Comparison of ENCODE assay signal across 1 cellular context in the genomic region with DNA sequence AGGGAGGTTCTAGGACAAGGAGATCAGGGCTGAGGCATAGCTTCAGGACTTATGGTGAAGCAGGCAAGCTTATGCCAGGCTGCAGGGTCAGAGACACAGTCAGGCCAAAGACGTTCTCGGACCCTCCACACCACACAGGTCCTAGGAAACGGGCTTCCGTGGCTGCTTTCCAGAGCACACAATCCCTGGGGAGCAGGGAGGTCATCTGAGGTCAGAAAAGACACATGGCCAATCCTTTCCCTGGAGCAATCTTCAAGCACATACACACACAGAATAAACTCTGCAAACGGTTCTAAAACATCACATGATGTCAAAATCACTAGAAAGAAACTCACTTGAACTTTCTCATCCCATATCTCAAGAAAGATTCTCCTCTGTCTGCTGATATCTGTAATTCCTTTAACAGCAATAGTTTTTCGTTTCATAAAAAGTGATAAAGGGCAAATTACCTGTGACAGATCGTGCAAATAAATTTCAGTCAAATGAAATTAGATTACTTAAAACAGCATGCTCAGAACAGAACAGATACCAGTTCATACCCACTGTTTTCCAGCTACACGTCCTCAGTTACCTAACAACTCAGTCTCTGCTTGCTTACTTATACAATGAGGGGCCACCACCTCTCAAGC.
TF ChIP-seq lines count a peak whose summit lies in the region.

No MANE protein-coding gene starts in this region.

TF ChIP-seq in GM23338, 12 proteins besides CTCF, POLR2A, EP300 and RAD21 (continued from another document):
- TF ChIP-seq, protein P1, sequence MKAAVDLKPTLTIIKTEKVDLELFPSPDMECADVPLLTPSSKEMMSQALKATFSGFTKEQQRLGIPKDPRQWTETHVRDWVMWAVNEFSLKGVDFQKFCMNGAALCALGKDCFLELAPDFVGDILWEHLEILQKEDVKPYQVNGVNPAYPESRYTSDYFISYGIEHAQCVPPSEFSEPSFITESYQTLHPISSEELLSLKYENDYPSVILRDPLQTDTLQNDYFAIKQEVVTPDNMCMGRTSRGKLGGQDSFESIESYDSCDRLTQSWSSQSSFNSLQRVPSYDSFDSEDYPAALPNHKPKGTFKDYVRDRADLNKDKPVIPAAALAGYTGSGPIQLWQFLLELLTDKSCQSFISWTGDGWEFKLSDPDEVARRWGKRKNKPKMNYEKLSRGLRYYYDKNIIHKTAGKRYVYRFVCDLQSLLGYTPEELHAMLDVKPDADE (IDR thresholded peaks at IDR 0.05): no peak
- no peak for TF ChIP-seq JUNB (IDR thresholded peaks at IDR 0.05; ENCODE audit: unreplicated experiment)
- TF ChIP-seq, protein P2, sequence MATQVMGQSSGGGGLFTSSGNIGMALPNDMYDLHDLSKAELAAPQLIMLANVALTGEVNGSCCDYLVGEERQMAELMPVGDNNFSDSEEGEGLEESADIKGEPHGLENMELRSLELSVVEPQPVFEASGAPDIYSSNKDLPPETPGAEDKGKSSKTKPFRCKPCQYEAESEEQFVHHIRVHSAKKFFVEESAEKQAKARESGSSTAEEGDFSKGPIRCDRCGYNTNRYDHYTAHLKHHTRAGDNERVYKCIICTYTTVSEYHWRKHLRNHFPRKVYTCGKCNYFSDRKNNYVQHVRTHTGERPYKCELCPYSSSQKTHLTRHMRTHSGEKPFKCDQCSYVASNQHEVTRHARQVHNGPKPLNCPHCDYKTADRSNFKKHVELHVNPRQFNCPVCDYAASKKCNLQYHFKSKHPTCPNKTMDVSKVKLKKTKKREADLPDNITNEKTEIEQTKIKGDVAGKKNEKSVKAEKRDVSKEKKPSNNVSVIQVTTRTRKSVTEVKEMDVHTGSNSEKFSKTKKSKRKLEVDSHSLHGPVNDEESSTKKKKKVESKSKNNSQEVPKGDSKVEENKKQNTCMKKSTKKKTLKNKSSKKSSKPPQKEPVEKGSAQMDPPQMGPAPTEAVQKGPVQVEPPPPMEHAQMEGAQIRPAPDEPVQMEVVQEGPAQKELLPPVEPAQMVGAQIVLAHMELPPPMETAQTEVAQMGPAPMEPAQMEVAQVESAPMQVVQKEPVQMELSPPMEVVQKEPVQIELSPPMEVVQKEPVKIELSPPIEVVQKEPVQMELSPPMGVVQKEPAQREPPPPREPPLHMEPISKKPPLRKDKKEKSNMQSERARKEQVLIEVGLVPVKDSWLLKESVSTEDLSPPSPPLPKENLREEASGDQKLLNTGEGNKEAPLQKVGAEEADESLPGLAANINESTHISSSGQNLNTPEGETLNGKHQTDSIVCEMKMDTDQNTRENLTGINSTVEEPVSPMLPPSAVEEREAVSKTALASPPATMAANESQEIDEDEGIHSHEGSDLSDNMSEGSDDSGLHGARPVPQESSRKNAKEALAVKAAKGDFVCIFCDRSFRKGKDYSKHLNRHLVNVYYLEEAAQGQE (IDR thresholded peaks at IDR 0.05; ENCODE audit: unreplicated experiment): no peak
